In the genomic region with DNA sequence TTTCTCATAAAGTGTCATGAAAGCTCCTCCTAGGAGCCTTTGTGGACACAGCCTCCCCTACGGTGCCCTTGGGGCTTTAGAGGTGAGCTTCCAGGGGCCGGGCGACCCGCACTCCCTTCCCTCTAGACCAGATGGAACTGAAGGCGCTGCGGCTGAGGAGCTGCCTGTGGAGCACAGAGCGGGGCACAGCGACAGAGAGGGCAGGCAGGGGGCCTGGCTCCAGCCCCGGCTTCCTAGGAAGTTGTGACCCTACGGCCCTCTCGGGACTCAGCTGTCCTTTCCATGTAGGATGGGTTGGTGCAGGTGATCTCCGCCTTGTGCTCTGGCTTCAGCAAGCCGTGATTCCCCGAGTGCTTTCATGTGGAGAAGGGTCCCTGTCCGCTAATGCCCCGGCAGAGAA, we compare ENCODE assay signal across 1 cellular context.
TF ChIP-seq lines count a peak whose summit lies in the region.

No MANE protein-coding gene starts in this region.

TF ChIP-seq in SK-N-SH treated with all-trans-retinoic acid at 6 μM for 48 hours, 23 proteins besides CTCF, POLR2A, EP300 and RAD21:
- TF ChIP-seq, protein P1, sequence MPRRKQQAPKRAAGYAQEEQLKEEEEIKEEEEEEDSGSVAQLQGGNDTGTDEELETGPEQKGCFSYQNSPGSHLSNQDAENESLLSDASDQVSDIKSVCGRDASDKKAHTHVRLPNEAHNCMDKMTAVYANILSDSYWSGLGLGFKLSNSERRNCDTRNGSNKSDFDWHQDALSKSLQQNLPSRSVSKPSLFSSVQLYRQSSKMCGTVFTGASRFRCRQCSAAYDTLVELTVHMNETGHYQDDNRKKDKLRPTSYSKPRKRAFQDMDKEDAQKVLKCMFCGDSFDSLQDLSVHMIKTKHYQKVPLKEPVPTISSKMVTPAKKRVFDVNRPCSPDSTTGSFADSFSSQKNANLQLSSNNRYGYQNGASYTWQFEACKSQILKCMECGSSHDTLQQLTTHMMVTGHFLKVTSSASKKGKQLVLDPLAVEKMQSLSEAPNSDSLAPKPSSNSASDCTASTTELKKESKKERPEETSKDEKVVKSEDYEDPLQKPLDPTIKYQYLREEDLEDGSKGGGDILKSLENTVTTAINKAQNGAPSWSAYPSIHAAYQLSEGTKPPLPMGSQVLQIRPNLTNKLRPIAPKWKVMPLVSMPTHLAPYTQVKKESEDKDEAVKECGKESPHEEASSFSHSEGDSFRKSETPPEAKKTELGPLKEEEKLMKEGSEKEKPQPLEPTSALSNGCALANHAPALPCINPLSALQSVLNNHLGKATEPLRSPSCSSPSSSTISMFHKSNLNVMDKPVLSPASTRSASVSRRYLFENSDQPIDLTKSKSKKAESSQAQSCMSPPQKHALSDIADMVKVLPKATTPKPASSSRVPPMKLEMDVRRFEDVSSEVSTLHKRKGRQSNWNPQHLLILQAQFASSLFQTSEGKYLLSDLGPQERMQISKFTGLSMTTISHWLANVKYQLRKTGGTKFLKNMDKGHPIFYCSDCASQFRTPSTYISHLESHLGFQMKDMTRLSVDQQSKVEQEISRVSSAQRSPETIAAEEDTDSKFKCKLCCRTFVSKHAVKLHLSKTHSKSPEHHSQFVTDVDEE (CRISPR knock-in tag; IDR thresholded peaks at IDR 0.05), result no peak
- TF ChIP-seq, protein P2, sequence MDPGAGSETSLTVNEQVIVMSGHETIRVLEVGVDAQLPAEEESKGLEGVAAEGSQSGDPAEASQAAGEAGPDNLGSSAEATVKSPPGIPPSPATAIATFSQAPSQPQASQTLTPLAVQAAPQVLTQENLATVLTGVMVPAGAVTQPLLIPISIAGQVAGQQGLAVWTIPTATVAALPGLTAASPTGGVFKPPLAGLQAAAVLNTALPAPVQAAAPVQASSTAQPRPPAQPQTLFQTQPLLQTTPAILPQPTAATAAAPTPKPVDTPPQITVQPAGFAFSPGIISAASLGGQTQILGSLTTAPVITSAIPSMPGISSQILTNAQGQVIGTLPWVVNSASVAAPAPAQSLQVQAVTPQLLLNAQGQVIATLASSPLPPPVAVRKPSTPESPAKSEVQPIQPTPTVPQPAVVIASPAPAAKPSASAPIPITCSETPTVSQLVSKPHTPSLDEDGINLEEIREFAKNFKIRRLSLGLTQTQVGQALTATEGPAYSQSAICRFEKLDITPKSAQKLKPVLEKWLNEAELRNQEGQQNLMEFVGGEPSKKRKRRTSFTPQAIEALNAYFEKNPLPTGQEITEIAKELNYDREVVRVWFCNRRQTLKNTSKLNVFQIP (CRISPR knock-in tag; IDR thresholded peaks at IDR 0.05; ENCODE audit: borderline replicate concordance, low read depth), result no peak
- TF ChIP-seq ZNF565 (CRISPR knock-in tag; conservative IDR thresholded peaks at IDR 0.05; ENCODE audit: low read depth) (no peak), OSR1 (CRISPR knock-in tag; IDR thresholded peaks at IDR 0.05) (no peak), ESRRG (CRISPR knock-in tag; IDR thresholded peaks at IDR 0.05) (no peak), GLIS3 (CRISPR knock-in tag; IDR thresholded peaks at IDR 0.05) (no peak), ISL1 (CRISPR knock-in tag; IDR thresholded peaks at IDR 0.05) (no peak), SNAI2 (CRISPR knock-in tag; IDR thresholded peaks at IDR 0.05) (no peak), PPARA (CRISPR knock-in tag; IDR thresholded peaks at IDR 0.05; ENCODE audit: borderline replicate concordance) (no peak), ZNF70 (CRISPR knock-in tag; IDR thresholded peaks at IDR 0.05) (no peak), TCF4 (CRISPR knock-in tag; IDR thresholded peaks at IDR 0.05; ENCODE audit: borderline replicate concordance) (no peak), ZFP30 (CRISPR knock-in tag; IDR thresholded peaks at IDR 0.05) (no peak)
- TF ChIP-seq, protein P3, sequence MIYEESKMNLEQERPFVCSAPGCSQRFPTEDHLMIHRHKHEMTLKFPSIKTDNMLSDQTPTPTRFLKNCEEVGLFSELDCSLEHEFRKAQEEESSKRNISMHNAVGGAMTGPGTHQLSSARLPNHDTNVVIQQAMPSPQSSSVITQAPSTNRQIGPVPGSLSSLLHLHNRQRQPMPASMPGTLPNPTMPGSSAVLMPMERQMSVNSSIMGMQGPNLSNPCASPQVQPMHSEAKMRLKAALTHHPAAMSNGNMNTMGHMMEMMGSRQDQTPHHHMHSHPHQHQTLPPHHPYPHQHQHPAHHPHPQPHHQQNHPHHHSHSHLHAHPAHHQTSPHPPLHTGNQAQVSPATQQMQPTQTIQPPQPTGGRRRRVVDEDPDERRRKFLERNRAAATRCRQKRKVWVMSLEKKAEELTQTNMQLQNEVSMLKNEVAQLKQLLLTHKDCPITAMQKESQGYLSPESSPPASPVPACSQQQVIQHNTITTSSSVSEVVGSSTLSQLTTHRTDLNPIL (CRISPR knock-in tag; IDR thresholded peaks at IDR 0.05; ENCODE audit: low read depth), result no peak
- TF ChIP-seq, protein P4, sequence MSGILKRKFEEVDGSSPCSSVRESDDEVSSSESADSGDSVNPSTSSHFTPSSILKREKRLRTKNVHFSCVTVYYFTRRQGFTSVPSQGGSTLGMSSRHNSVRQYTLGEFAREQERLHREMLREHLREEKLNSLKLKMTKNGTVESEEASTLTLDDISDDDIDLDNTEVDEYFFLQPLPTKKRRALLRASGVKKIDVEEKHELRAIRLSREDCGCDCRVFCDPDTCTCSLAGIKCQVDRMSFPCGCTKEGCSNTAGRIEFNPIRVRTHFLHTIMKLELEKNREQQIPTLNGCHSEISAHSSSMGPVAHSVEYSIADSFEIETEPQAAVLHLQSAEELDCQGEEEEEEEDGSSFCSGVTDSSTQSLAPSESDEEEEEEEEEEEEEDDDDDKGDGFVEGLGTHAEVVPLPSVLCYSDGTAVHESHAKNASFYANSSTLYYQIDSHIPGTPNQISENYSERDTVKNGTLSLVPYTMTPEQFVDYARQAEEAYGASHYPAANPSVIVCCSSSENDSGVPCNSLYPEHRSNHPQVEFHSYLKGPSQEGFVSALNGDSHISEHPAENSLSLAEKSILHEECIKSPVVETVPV (CRISPR knock-in tag; IDR thresholded peaks at IDR 0.05), result no peak
